Comparison of ENCODE assay signal across 17 cellular contexts in genomic region chr7:13309535-13309934, GRCh38.
"Had no signal": no experiment of that assay in that cellular context is flagged by ENCODE, and none has a peak within 500 bp of the region (broad histone marks: within the 10 kb centered on the region; RNA-seq: fewer than 3 reads in every experiment).

No MANE protein-coding gene starts in this region.

- H3K4me1 ChIP-seq: left lung had no signal

- H3K27me3 Mint-ChIP-seq: activated CD4-positive, alpha-beta T cell treated with anti-CD3 and anti-CD28 coated beads, Interleukin-2, amount 10 ng/mL, durations not matched to agents 7 days and 5 days; activated naive CD8-positive, alpha-beta T cell treated with anti-CD3 and anti-CD28 coated beads, Interleukin-2, amount 10 ng/mL, durations not matched to agents 7 days and 5 days; dendritic cell treated with granulocyte-macrophage colony-stimulating factor and Interleukin-4, amounts not matched to agents 40 ng/mL and 50 ng/mL, for 4 days; naive thymus-derived CD8-positive, alpha-beta T cell had no signal

- H3K36me3 Mint-ChIP-seq: activated naive CD8-positive, alpha-beta T cell treated with anti-CD3 and anti-CD28 coated beads, Interleukin-2, amount 10 ng/mL, durations not matched to agents 7 days and 5 days; naive thymus-derived CD8-positive, alpha-beta T cell had no signal

- H3K4me3 Mint-ChIP-seq: activated CD4-positive, alpha-beta T cell treated with anti-CD3 and anti-CD28 coated beads, Interleukin-2, amount 10 ng/mL, durations not matched to agents 7 days and 5 days; activated naive CD8-positive, alpha-beta T cell treated with anti-CD3 and anti-CD28 coated beads, Interleukin-2, amount 10 ng/mL, durations not matched to agents 7 days and 5 days; dendritic cell treated with granulocyte-macrophage colony-stimulating factor and Interleukin-4, amounts not matched to agents 40 ng/mL and 50 ng/mL, for 4 days; naive thymus-derived CD8-positive, alpha-beta T cell; WTC11 had no signal

- H3K9me3 ChIP-seq: thoracic aorta had no signal

- H3K4me3 ChIP-seq: left lung, stomach, thoracic aorta had no signal

- H3K4me1 Mint-ChIP-seq: activated CD4-positive, alpha-beta T cell treated with anti-CD3 and anti-CD28 coated beads, Interleukin-2, amount 10 ng/mL, durations not matched to agents 7 days and 5 days; activated naive CD8-positive, alpha-beta T cell treated with anti-CD3 and anti-CD28 coated beads, Interleukin-2, amount 10 ng/mL, durations not matched to agents 7 days and 5 days; naive thymus-derived CD8-positive, alpha-beta T cell had no signal

- H3K27ac ChIP-seq: left lung, stomach, thoracic aorta had no signal

- ATAC-seq: naive thymus-derived CD8-positive, alpha-beta T cell; WTC11 had no signal

- H3K36me3 ChIP-seq: left lung, stomach, thoracic aorta had no signal

- DNase-seq: activated CD4-positive, alpha-beta T cell treated with anti-CD3 and anti-CD28 coated beads, Interleukin-2, amount 10 ng/mL, durations not matched to agents 7 days and 5 days; activated CD8-positive, alpha-beta memory T cell treated with anti-CD3 and anti-CD28 coated beads for 24 hours; activated naive CD4-positive, alpha-beta T cell; activated naive CD8-positive, alpha-beta T cell treated with anti-CD3 and anti-CD28 coated beads, Interleukin-2, amount 10 ng/mL, durations not matched to agents 7 days and 5 days; anterior cingulate cortex; effector memory CD4-positive, alpha-beta T cell; left lung; mesenchymal stem cell; naive thymus-derived CD8-positive, alpha-beta T cell; stimulated activated CD4-positive, alpha-beta T cell treated with anti-CD3 and anti-CD28 coated beads, Interleukin-12 subunit alpha, Interleukin-12 subunit beta, amount 100 ng/mL, for 4 hours; stimulated activated CD4-positive, alpha-beta T cell treated with anti-CD3 and anti-CD28 coated beads, Interleukin-2, amount 100 ng/mL, for 24 hours; stomach; T-helper 1 cell; T1000 had no signal

- H3K27me3 ChIP-seq: left lung, stomach had no signal

- H3K27ac Mint-ChIP-seq: activated CD4-positive, alpha-beta T cell treated with anti-CD3 and anti-CD28 coated beads, Interleukin-2, amount 10 ng/mL, durations not matched to agents 7 days and 5 days; activated naive CD8-positive, alpha-beta T cell treated with anti-CD3 and anti-CD28 coated beads, Interleukin-2, amount 10 ng/mL, durations not matched to agents 7 days and 5 days; dendritic cell treated with granulocyte-macrophage colony-stimulating factor and Interleukin-4, amounts not matched to agents 40 ng/mL and 50 ng/mL, for 4 days; naive thymus-derived CD8-positive, alpha-beta T cell; WTC11 had no signal
